Comparison of ENCODE assay signal across 9 cellular contexts in genomic region chr11:110777765-110778164, GRCh38.
DNase-seq lines count a peak whose midpoint lies in the region; ATAC-seq and TF ChIP-seq lines count a peak whose summit lies in the region.
"Had no signal": no experiment of that assay in that cellular context is flagged by ENCODE, and none has a peak within 500 bp of the region (broad histone marks: within the 10 kb centered on the region; RNA-seq: fewer than 3 reads in every experiment).

No MANE protein-coding gene starts in this region.

- no peak for TF ChIP-seq CTCF in GM12865 (IDR thresholded peaks at IDR 0.05; ENCODE audit: insufficient read depth, low read depth, low read length, missing control alignments)
- TF ChIP-seq CTCF in sigmoid colon (IDR thresholded peaks at IDR 0.05), result no peak
- no peak for TF ChIP-seq CTCF in GM10266 (IDR thresholded peaks at IDR 0.05; ENCODE audit: control insufficient read depth, insufficient read depth, low read depth, missing control alignments)

- peak overlapping the region in 3 of 4 donors; percentile 7 to 30 (median 30) for H3K27ac ChIP-seq in sigmoid colon

- 22 to 26% methylated on average over 2 of the region's 2 CpGs for WGBS in sigmoid colon, 2 donors

- peaks cover 0 to 26% (median 15%) of the 10 kb centered on the region in 4 donors for H3K4me1 ChIP-seq in sigmoid colon

- no peaks in the 10 kb centered on the region for H3K27me3 ChIP-seq in sigmoid colon

- no peak for TF ChIP-seq EP300 in sigmoid colon (IDR thresholded peaks at IDR 0.05)

- peak; percentile 35 for DNase-seq in GM12865 (ENCODE audit: low read depth)
- DNase-seq in KBM-7, result peak; percentile 20
- DNase-seq in dedifferentiated amniotic fluid mesenchymal stem cell (ENCODE audit: extremely low spot score), result peak; percentile 46
- DNase-seq in sigmoid colon, result no peak
- DNase-seq in GM10266 (ENCODE audit: extremely low spot score), result no peak
- no peak for DNase-seq in DMS114 treated with DMSO at 0.1 percent for 48 hours (lab: John Stamatoyannopoulos, UW; ENCODE audit: unreplicated experiment)
- DNase-seq in ureter (ENCODE audit: low spot score), result no peak
- DNase-seq: NCI-H748 treated with DMSO at 0.1 percent for 48 hours had no signal

- no peak for ATAC-seq in HG02970 (IDR thresholded peaks at IDR 0.05; ENCODE audit: low FRiP score, unreplicated experiment)

- intact Hi-C loops in sigmoid colon (cut with DNase I), result no loop called here

- H3K36me3 ChIP-seq in sigmoid colon, result no peaks in the 10 kb centered on the region

- H3K9me3 ChIP-seq in sigmoid colon, result no peaks in the 10 kb centered on the region

- H3K4me3 ChIP-seq in GM12865 (ENCODE audit: low read depth, low read length) (no peak overlapping the region), sigmoid colon (no peak overlapping the region)

- no peak for TF ChIP-seq POLR2A in sigmoid colon (IDR thresholded peaks at IDR 0.05)

- in situ Hi-C loops in KBM-7 (cut with MboI; ENCODE audit: low pct_unique_long_range_greater_than_20kb, low sequenced_read_pairs), result no loop called here

Comparison
In these comparisons a context has a peak if more than half of its experiments do, and no peak if none do; other contexts are left out.
1. DNase-seq: peak in GM12865 (single experiment), KBM-7 (single experiment) and dedifferentiated amniotic fluid mesenchymal stem cell (single experiment); none in sigmoid colon (single experiment), GM10266 (single experiment), DMS114 treated with DMSO at 0.1 percent for 48 hours (single experiment) and ureter (single experiment).